1 cellular context compared by ENCODE assay signal in genomic region chr5:94705427-94705826, GRCh38.
A peak's percentile ranks its signal among the peaks of the same experiment; 100 is the strongest.
TF ChIP-seq lines count a peak whose summit lies in the region.

No MANE protein-coding gene starts in this region.

TF ChIP-seq in IMR-90, 13 proteins besides CTCF, POLR2A, EP300 and RAD21 (continued from another document):
- TF ChIP-seq CEBPB (IDR thresholded peaks at IDR 0.05; ENCODE audit: low read depth, low read length) (no peak), RCOR1 (IDR thresholded peaks at IDR 0.05; ENCODE audit: insufficient replicate concordance, low read length) (no peak), MAFK (IDR thresholded peaks at IDR 0.05; ENCODE audit: low read depth, low read length) (peak; percentile 18; the same call in 1 of the 2 replicates)
TF ChIP-seq in IMR-90: peak in this region for 1.
